33 cellular contexts compared by ENCODE assay signal in genomic region chr10:96770987-96771386, GRCh38.
"Had no signal": no experiment of that assay in that cellular context is flagged by ENCODE, and none has a peak within 500 bp of the region (broad histone marks: within the 10 kb centered on the region; RNA-seq: fewer than 3 reads in every experiment).

No MANE protein-coding gene starts in this region.

- DNase-seq: activated effector memory CD4-positive, alpha-beta T cell treated with anti-CD3 and anti-CD28 coated beads, Interleukin-2, amount 50 U/mL, for 16 hours; activated effector memory CD4-positive, alpha-beta T cell treated with Interleukin-2 at 50 U/mL for 16 hours; activated gamma-delta T cell; activated gamma-delta T cell treated with Interleukin-2 at 50 U/mL for 16 hours; activated naive CD4-positive, alpha-beta T cell; activated naive CD4-positive, alpha-beta T cell treated with anti-CD3 and anti-CD28 coated beads for 36 hours; activated naive CD4-positive, alpha-beta T cell treated with anti-CD3 and anti-CD28 coated beads, Interleukin-2, amount 10 ng/mL, durations not matched to agents 7 days and 5 days; activated naive CD4-positive, alpha-beta T cell treated with anti-CD3 and anti-CD28 coated beads, Interleukin-2, amount 50 U/mL, for 16 hours; activated naive CD4-positive, alpha-beta T cell treated with Interleukin-2 at 50 U/mL for 16 hours; activated naive CD8-positive, alpha-beta T cell treated with anti-CD3 and anti-CD28 coated beads for 36 hours; activated naive CD8-positive, alpha-beta T cell treated with anti-CD3 and anti-CD28 coated beads, Interleukin-2, amount 10 ng/mL, durations not matched to agents 7 days and 5 days; activated naive CD8-positive, alpha-beta T cell treated with anti-CD3 and anti-CD28 coated beads, Interleukin-2, amount 50 U/mL, for 24 hours; activated T-cell treated with anti-CD3 and anti-CD28 coated beads, Interleukin-2, amount 50 U/mL, for 4 hours; activated T-cell treated with anti-CD3 and anti-CD28 coated beads, Interleukin-2, amount 50 U/mL, for 48 hours; activated T-cell treated with anti-CD3 and anti-CD28 coated beads, Interleukin-2, amount 50 U/mL, for 72 hours; adrenal gland; amniotic stem cell; amygdala; anterior cingulate cortex; aorta; body of pancreas; brain microvascular endothelial cell; caudate nucleus; central memory CD4-positive, alpha-beta T cell; cerebellar nuclear complex had no signal

- ATAC-seq: activated naive CD4-positive, alpha-beta T cell treated with anti-CD3 and anti-CD28 coated beads, Interleukin-2, amount 50 U/mL, for 72 hours; activated naive CD8-positive, alpha-beta T cell treated with anti-CD3 and anti-CD28 coated beads, Interleukin-2, amount 50 U/mL, for 24 hours; activated T-cell treated with anti-CD3 and anti-CD28 coated beads, Interleukin-2, amount 50 U/mL, for 4 hours; activated T-cell treated with anti-CD3 and anti-CD28 coated beads, Interleukin-2, amount 50 U/mL, for 72 hours; activated T-helper 17 cell treated with anti-CD3 and anti-CD28 coated beads, Interleukin-2, amount 50 U/mL, for 72 hours; body of pancreas had no signal

- H3K4me3 ChIP-seq: adrenal gland, ascending aorta, body of pancreas, breast epithelium, cardiac muscle cell had no signal

- H3K4me1 ChIP-seq: adrenal gland, ascending aorta, body of pancreas, breast epithelium had no signal

- H3K27me3 ChIP-seq: adrenal gland, ascending aorta, body of pancreas, brain microvascular endothelial cell, breast epithelium, cardiac muscle cell had no signal

- H3K36me3 ChIP-seq: adrenal gland, ascending aorta, brain microvascular endothelial cell, breast epithelium, cardiac muscle cell had no signal

- H3K9me3 ChIP-seq: adrenal gland had no signal

- FAIRE-seq: astrocyte, bronchial epithelial cell, colon had no signal

- H3K27ac ChIP-seq: adrenal gland, ascending aorta, body of pancreas, brain microvascular endothelial cell, breast epithelium, cardiac muscle cell had no signal
